10 cellular contexts compared by ENCODE assay signal in genomic region chr3:138371070-138371950, GRCh38. TPM values are rescaled to one million over a fixed set of nuclear protein-coding genes. Genes with fewer than 3 reads are reported as not detected.
DNase-seq lines count a peak whose midpoint lies in the region; ATAC-seq and TF ChIP-seq lines count a peak whose summit lies in the region.
"Had no signal": no experiment of that assay in that cellular context is flagged by ENCODE, and none has a peak within 500 bp of the region (broad histone marks: within the 10 kb centered on the region; RNA-seq: fewer than 3 reads in every experiment).

No MANE protein-coding gene starts in this region.

- 78 to 82% methylated on average over 9 of the region's 9 CpGs for WGBS in lung, 2 donors
- 73 to 84% (median 80%) methylated on average over 9 of the region's 9 CpGs for WGBS in psoas muscle, 3 donors

- DNase-seq in lung (ENCODE audit: low spot score) (no peak), dermis blood vessel endothelial cell (no peak), WERI-Rb-1 (no peak), psoas muscle (no peak), NCI-H1930 (lab: John Stamatoyannopoulos, UW) (no peak)
- DNase-seq: mesendoderm had no signal

- H3K4me3 ChIP-seq in lung (no peak overlapping the region), WERI-Rb-1 (ENCODE audit: low read depth, low read length) (no peak overlapping the region), psoas muscle (no peak overlapping the region)

- TF ChIP-seq CTCF in lung (IDR thresholded peaks at IDR 0.05; ENCODE audit: control extremely low read depth, extremely low read depth) (no peak), WERI-Rb-1 (IDR thresholded peaks at IDR 0.05; ENCODE audit: low read depth, low read length) (no peak), psoas muscle (IDR thresholded peaks at IDR 0.05) (no peak)

- ATAC-seq in GM18873 (IDR thresholded peaks at IDR 0.05; ENCODE audit: low FRiP score, unreplicated experiment): peak; percentile 97
- peak; percentile 98 for ATAC-seq in GM21737 (IDR thresholded peaks at IDR 0.05; ENCODE audit: unreplicated experiment)
- ATAC-seq in HG03571 (IDR thresholded peaks at IDR 0.05; ENCODE audit: unreplicated experiment): peak; percentile 98
- peak; percentile 17 for ATAC-seq in lung (ENCODE audit: insufficient read depth, low FRiP score)
- no peak for ATAC-seq in psoas muscle

- peak overlapping the region in 1 of 2 donors; percentile 48 for H3K27ac ChIP-seq in lung (ENCODE audit: low read depth in 1 of 2, low read length in 1 of 2)
- H3K27ac ChIP-seq in WERI-Rb-1: no peak overlapping the region
- no peak overlapping the region for H3K27ac ChIP-seq in psoas muscle
- H3K27ac ChIP-seq: HL-60 had no signal

- intact Hi-C loops in psoas muscle (cut with DNase I): no loop called here

- H3K9me3 ChIP-seq in lung (ENCODE audit: control insufficient read depth in 2 of 2, insufficient read depth in 1 of 2, low read length in 1 of 2): no peaks in the 10 kb centered on the region
- no peaks in the 10 kb centered on the region for H3K9me3 ChIP-seq in WERI-Rb-1 (ENCODE audit: severe bottlenecking)
- H3K9me3 ChIP-seq in psoas muscle: no peaks in the 10 kb centered on the region

- H3K4me1 ChIP-seq in lung (ENCODE audit: control insufficient read depth in 2 of 2, insufficient read depth in 2 of 2, low read length in 2 of 2) (peaks cover 21 to 41% of the 10 kb centered on the region in 2 donors), psoas muscle (peaks cover 50% of the 10 kb centered on the region)

- no peaks in the 10 kb centered on the region for H3K27me3 ChIP-seq in lung (ENCODE audit: control insufficient read depth, insufficient read depth)
- no peaks in the 10 kb centered on the region for H3K27me3 ChIP-seq in WERI-Rb-1 (ENCODE audit: insufficient read depth, low read depth, severe bottlenecking)
- H3K27me3 ChIP-seq in psoas muscle (ENCODE audit: insufficient read depth in 3 of 3, low read length in 2 of 3): no peaks in the 10 kb centered on the region

- H3K36me3 ChIP-seq in lung (ENCODE audit: control insufficient read depth in 2 of 2, insufficient read depth in 2 of 2, low read length in 2 of 2): no peaks in the 10 kb centered on the region
- H3K36me3 ChIP-seq in WERI-Rb-1: no peaks in the 10 kb centered on the region
- peaks cover 0 to 29% of the 10 kb centered on the region in 2 donors for H3K36me3 ChIP-seq in psoas muscle (ENCODE audit: insufficient read depth in 1 of 2, low read depth in 1 of 2)

RNA-seq across cellular contexts. Expression of gene MRAS, which starts 22.9 kb away (rescaled TPM):
- 10 to 100 TPM; 22.5 to 28.7 TPM for total RNA-seq in lung
- polyA plus RNA-seq in lung: 10 to 100 TPM; 12.6 to 22.2 TPM
- 6.8 and 11.5 TPM in 2 replicates for total RNA-seq in dermis blood vessel endothelial cell
- 100 to 1,000 TPM; 107 to 166 (median 123) TPM for total RNA-seq in psoas muscle
- polyA plus RNA-seq in psoas muscle: 10 to 100 TPM; 43.8 to 88.9 (median 62.7) TPM

RNA-seq across cellular contexts. Expression of gene NME9, which starts 41.7 kb away (rescaled TPM):
- 10 to 100 TPM in 1 of 2 donors, 1 to 10 TPM in 1; 9.8 to 11.4 TPM for total RNA-seq in lung
- 1 to 10 TPM; 2.8 to 5.0 TPM for polyA plus RNA-seq in lung
- total RNA-seq in dermis blood vessel endothelial cell: not detected in 2 replicates
- 1 to 10 TPM; 1.4 to 3.1 (median 1.7) TPM for total RNA-seq in psoas muscle
- polyA plus RNA-seq in psoas muscle: under 1 TPM; 0.04 to 0.80 (median 0.68) TPM

Comparison
In these comparisons a context has a peak if more than half of its experiments do, and no peak if none do; other contexts are left out.
1. ATAC-seq: peak in GM18873 (single experiment), GM21737 (single experiment), HG03571 (single experiment) and lung (single experiment); none in psoas muscle (0 of 4).